ENCODE assay signal across 13 cellular contexts in the genomic region with DNA sequence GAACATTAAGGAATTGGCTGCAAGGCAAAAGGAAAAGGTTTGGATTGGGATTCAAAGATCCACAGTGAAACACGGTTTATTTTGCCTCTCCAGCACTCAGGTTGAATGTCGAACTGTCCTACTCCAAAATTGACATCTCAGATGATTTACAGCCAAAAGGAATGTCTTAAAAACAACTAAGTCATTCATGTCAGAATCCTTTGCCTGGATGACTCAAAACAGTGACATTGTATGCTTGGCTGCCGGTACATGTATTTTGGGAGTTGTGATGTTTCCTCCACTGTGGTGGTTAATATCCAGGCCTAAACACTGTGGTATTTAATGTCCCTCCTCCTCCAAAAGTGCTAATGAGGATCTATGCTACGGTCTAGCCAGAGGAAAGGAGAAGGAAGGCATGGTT.
"Had no signal": no experiment of that assay in that cellular context is flagged by ENCODE, and none has a peak within 500 bp of the region (broad histone marks: within the 10 kb centered on the region; RNA-seq: fewer than 3 reads in every experiment).

No MANE protein-coding gene starts in this region.

- H3K9me3 ChIP-seq: colonic mucosa, right lobe of liver, stomach had no signal

- H3K27ac ChIP-seq: colonic mucosa, parathyroid adenoma, right lobe of liver, stomach, WERI-Rb-1 had no signal

- H3K4me2 ChIP-seq: smooth muscle cell had no signal

- H3K4me1 ChIP-seq: colonic mucosa, parathyroid adenoma, right lobe of liver, stomach had no signal

- H3K79me2 ChIP-seq: parathyroid adenoma had no signal

- H2AFZ ChIP-seq: parathyroid adenoma had no signal

- DNase-seq: activated CD4-positive, alpha-beta T cell treated with anti-CD3 and anti-CD28 coated beads for 1 hour; activated CD4-positive, alpha-beta T cell treated with anti-CD3 and anti-CD28 coated beads, Interleukin-2, amount 50 U/mL, for 4 hours; activated T-cell treated with anti-CD3 and anti-CD28 coated beads, Interleukin-2, amount 50 U/mL, for 72 hours; caudate nucleus; colonic mucosa; right lobe of liver; stimulated activated CD4-positive, alpha-beta T cell treated with anti-CD3 and anti-CD28 coated beads, Interleukin-4, amount 100 ng/mL, for 1 hour; stomach; T-helper 2 cell; WERI-Rb-1 had no signal

- ATAC-seq: activated T-cell treated with anti-CD3 and anti-CD28 coated beads, Interleukin-2, amount 50 U/mL, for 72 hours; natural killer cell treated with Interleukin-12 subunit alpha and Interleukin-12 subunit beta and Interleukin-15 and Interleukin-18, amount 100 ng/mL, for 72 hours had no signal

- H3K9ac ChIP-seq: parathyroid adenoma had no signal

- H3K4me3 ChIP-seq: colonic mucosa, right lobe of liver, smooth muscle cell, stomach had no signal

- H3K36me3 ChIP-seq: colonic mucosa had no signal

- H3K27me3 ChIP-seq: colonic mucosa, right lobe of liver, stomach had no signal
